ENCODE assay signal across 15 cellular contexts in the genomic region with DNA sequence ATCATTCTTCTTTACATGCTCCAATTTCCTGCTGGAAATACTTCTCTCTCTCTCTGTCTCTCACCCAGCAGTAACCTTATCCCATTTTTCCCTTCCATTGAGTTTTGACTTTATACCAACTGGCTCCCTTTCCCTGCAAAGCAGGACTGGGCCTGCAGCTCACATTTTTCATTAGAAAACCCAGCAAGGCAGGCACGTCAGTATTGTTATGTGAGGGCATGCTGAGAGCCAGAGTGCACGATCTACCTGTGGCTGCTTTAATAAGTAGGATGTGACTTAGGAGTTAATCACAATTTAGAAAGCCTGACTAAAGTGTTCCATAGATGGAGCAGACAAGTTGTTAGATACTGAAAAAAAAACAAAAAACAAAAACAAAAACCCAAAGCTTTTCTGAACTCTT. TPM values are rescaled to one million over a fixed set of nuclear protein-coding genes. Genes with fewer than 3 reads are reported as not detected.
DNase-seq lines count a peak whose midpoint lies in the region; ATAC-seq and TF ChIP-seq lines count a peak whose summit lies in the region.
"Had no signal": no experiment of that assay in that cellular context is flagged by ENCODE, and none has a peak within 500 bp of the region (broad histone marks: within the 10 kb centered on the region; RNA-seq: fewer than 3 reads in every experiment).

No MANE protein-coding gene starts in this region.

- no peak overlapping the region for H3K4me3 ChIP-seq in sigmoid colon

- no peak for TF ChIP-seq EP300 in sigmoid colon (IDR thresholded peaks at IDR 0.05)

- DNase-seq in activated naive CD4-positive, alpha-beta T cell treated with anti-CD3 and anti-CD28 coated beads for 36 hours: no peak
- DNase-seq in activated naive CD4-positive, alpha-beta T cell treated with Interleukin-2 at 50 U/mL for 16 hours: no peak
- DNase-seq in WTC11 (ENCODE audit: low spot score) (no peak), epithelial cell of prostate (ENCODE audit: low read depth, low spot score) (no peak), sigmoid colon (no peak), dedifferentiated amniotic fluid mesenchymal stem cell (ENCODE audit: extremely low spot score) (no peak)
- DNase-seq in effector memory CD8-positive, alpha-beta T cell: no peak
- DNase-seq: activated CD8-positive, alpha-beta memory T cell treated with anti-CD3 and anti-CD28 coated beads, Interleukin-2, amount 50 U/mL, for 48 hours; effector memory CD4-positive, alpha-beta T cell; hippocampal formation; NCI-H146; right cardiac atrium; stimulated activated CD4-positive, alpha-beta T cell treated with anti-CD3 and anti-CD28 coated beads, Interleukin-2, amount 100 ng/mL, for 24 hours had no signal

- no peak overlapping the region for H3K4me3 Mint-ChIP-seq in activated naive CD4-positive, alpha-beta T cell treated with anti-CD3 and anti-CD28 coated beads for 36 hours
- no peak overlapping the region for H3K4me3 Mint-ChIP-seq in WTC11
- H3K4me3 Mint-ChIP-seq in effector memory CD8-positive, alpha-beta T cell: no peak overlapping the region
- H3K4me3 Mint-ChIP-seq: central memory CD8-positive, alpha-beta T cell had no signal

- H3K27me3 Mint-ChIP-seq in activated naive CD4-positive, alpha-beta T cell treated with anti-CD3 and anti-CD28 coated beads for 36 hours (ENCODE audit: low read depth): no peaks in the 10 kb centered on the region
- no peaks in the 10 kb centered on the region; the same call in 1 of the 2 replicates for H3K27me3 Mint-ChIP-seq in WTC11 (ENCODE audit: low read depth)
- no peaks in the 10 kb centered on the region for H3K27me3 Mint-ChIP-seq in effector memory CD8-positive, alpha-beta T cell
- H3K27me3 Mint-ChIP-seq: central memory CD8-positive, alpha-beta T cell had no signal

- H3K27ac ChIP-seq in epithelial cell of prostate (peak overlapping the region; percentile 56), sigmoid colon (peak overlapping the region in 3 of 4 donors; percentile 19 to 80 (median 30))

- peaks cover 0 to 30% (median 26%) of the 10 kb centered on the region in 4 donors for H3K4me1 ChIP-seq in sigmoid colon

- CTCF ChIA-PET in activated naive CD4-positive, alpha-beta T cell treated with anti-CD3 and anti-CD28 coated beads for 36 hours (lab: Charles Lee): interaction anchor here (0.7 to 1.3 kb wide), 4 partner anchors 11 to 44 kb away, joined by 3 to 7 read pairs (median 4); no protein-coding TSS in a partner anchor
- CTCF ChIA-PET in WTC11 (lab: Charles Lee): interaction anchor here (0.6 kb wide), 1 partner anchor 306 kb away, joined by 3 read pairs; no protein-coding TSS in a partner anchor

- intact Hi-C loops in activated naive CD4-positive, alpha-beta T cell treated with anti-CD3 and anti-CD28 coated beads for 36 hours (cut with micrococcal nuclease): no loop called here
- intact Hi-C loops in sigmoid colon (cut with DNase I): no loop called here

- no peaks in the 10 kb centered on the region for H3K27me3 ChIP-seq in sigmoid colon

- ATAC-seq in WTC11: peak; percentile 52
- ATAC-seq in effector memory CD8-positive, alpha-beta T cell (replicated peaks): no peak
- ATAC-seq in GM21529 (IDR thresholded peaks at IDR 0.05; ENCODE audit: unreplicated experiment): no peak
- ATAC-seq: right cardiac atrium had no signal

- no peaks in the 10 kb centered on the region for H3K9me3 ChIP-seq in sigmoid colon

- no peak for TF ChIP-seq POLR2A in sigmoid colon (IDR thresholded peaks at IDR 0.05)

- TF ChIP-seq CTCF in WTC11 (IDR thresholded peaks at IDR 0.05) (no peak), sigmoid colon (IDR thresholded peaks at IDR 0.05) (no peak)

- 90 to 93% methylated on average over 2 of the region's 2 CpGs for whole genome bisulfite sequencing in sigmoid colon, 2 donors

- no peaks in the 10 kb centered on the region for H3K36me3 ChIP-seq in sigmoid colon

- H3K4me1 Mint-ChIP-seq in activated naive CD4-positive, alpha-beta T cell treated with anti-CD3 and anti-CD28 coated beads for 36 hours (ENCODE audit: low read depth): peaks cover 52% of the 10 kb centered on the region
- peaks cover 32% of the 10 kb centered on the region for H3K4me1 Mint-ChIP-seq in WTC11
- peaks cover 21 to 28% of the 10 kb centered on the region in 2 donors for H3K4me1 Mint-ChIP-seq in effector memory CD8-positive, alpha-beta T cell (ENCODE audit: low read depth in 2 of 2)

- POLR2A ChIA-PET in WTC11 (lab: Charles Lee): interaction anchor here (0.7 kb wide), 1 partner anchor 39 kb away, joined by 3 read pairs; the partner anchor contains the start of gene ANKRD12

- peak overlapping the region; percentile 71 for H3K27ac Mint-ChIP-seq in activated naive CD4-positive, alpha-beta T cell treated with anti-CD3 and anti-CD28 coated beads for 36 hours
- peak overlapping the region; percentile 80 for H3K27ac Mint-ChIP-seq in WTC11
- no peak overlapping the region for H3K27ac Mint-ChIP-seq in effector memory CD8-positive, alpha-beta T cell

- no peaks in the 10 kb centered on the region for H3K9me3 Mint-ChIP-seq in activated naive CD4-positive, alpha-beta T cell treated with anti-CD3 and anti-CD28 coated beads for 36 hours
- H3K9me3 Mint-ChIP-seq in WTC11: no peaks in the 10 kb centered on the region
- H3K9me3 Mint-ChIP-seq in effector memory CD8-positive, alpha-beta T cell: no peaks in the 10 kb centered on the region
- H3K9me3 Mint-ChIP-seq: central memory CD8-positive, alpha-beta T cell had no signal

- H3K36me3 Mint-ChIP-seq in activated naive CD4-positive, alpha-beta T cell treated with anti-CD3 and anti-CD28 coated beads for 36 hours (ENCODE audit: low read depth): no peaks in the 10 kb centered on the region
- H3K36me3 Mint-ChIP-seq in WTC11: no peaks in the 10 kb centered on the region
- H3K36me3 Mint-ChIP-seq in effector memory CD8-positive, alpha-beta T cell (ENCODE audit: insufficient read depth): peaks cover 2% of the 10 kb centered on the region

TF ChIP-seq in WTC11, 78 proteins besides CTCF, POLR2A, EP300 and RAD21:
- no peak for TF ChIP-seq HMGA2 (CRISPR knock-in tag; IDR thresholded peaks at IDR 0.05)
- no peak for TF ChIP-seq GTF2I (CRISPR knock-in tag; conservative IDR thresholded peaks at IDR 0.05)
- no peak for TF ChIP-seq ZNF425 (CRISPR knock-in tag; conservative IDR thresholded peaks at IDR 0.05)
- TF ChIP-seq NR3C1 (CRISPR knock-in tag; conservative IDR thresholded peaks at IDR 0.05; ENCODE audit: low read depth): no peak
- no peak for TF ChIP-seq CREM (CRISPR knock-in tag; IDR thresholded peaks at IDR 0.05)

RNA-seq across cellular contexts. Expression of gene NDUFV2, which starts 5.2 kb away (rescaled TPM):
- 100 to 1,000 TPM; 290 to 303 TPM for total RNA-seq in activated naive CD4-positive, alpha-beta T cell treated with anti-CD3 and anti-CD28 coated beads for 36 hours
- total RNA-seq in WTC11 (2021): 165 to 192 TPM (median 167 TPM) in 3 replicates
- 100 to 1,000 TPM in 3 of 4 donors, 10 to 100 TPM in 1; 81.3 to 131 (median 115) TPM for total RNA-seq in sigmoid colon
- polyA plus RNA-seq in sigmoid colon: 100 to 1,000 TPM; 207 to 339 (median 246) TPM

RNA-seq across cellular contexts. Expression of gene ANKRD12, which starts 39.2 kb away (rescaled TPM):
- total RNA-seq in activated naive CD4-positive, alpha-beta T cell treated with anti-CD3 and anti-CD28 coated beads for 36 hours: 10 to 100 TPM; 37.5 to 40.0 TPM
- 42.2 to 44.7 TPM (median 43.4 TPM) in 3 replicates for total RNA-seq in WTC11 (2021)
- 100 to 1,000 TPM in 2 of 4 donors, 10 to 100 TPM in 2; 88.5 to 132 (median 102) TPM for total RNA-seq in sigmoid colon
- polyA plus RNA-seq in sigmoid colon: 10 to 100 TPM in 1 of 3 donors, 1 to 10 TPM in 2; 5.1 to 11.4 (median 7.2) TPM

Comparison
In these comparisons a context has a peak if more than half of its experiments do, and no peak if none do; other contexts are left out.
1. H3K27ac Mint-ChIP-seq: peak in activated naive CD4-positive, alpha-beta T cell treated with anti-CD3 and anti-CD28 coated beads for 36 hours (single experiment) and WTC11 (single experiment); none in effector memory CD8-positive, alpha-beta T cell (0 of 2).